Comparison of ENCODE assay signal across 1 cellular context in the genomic region with DNA sequence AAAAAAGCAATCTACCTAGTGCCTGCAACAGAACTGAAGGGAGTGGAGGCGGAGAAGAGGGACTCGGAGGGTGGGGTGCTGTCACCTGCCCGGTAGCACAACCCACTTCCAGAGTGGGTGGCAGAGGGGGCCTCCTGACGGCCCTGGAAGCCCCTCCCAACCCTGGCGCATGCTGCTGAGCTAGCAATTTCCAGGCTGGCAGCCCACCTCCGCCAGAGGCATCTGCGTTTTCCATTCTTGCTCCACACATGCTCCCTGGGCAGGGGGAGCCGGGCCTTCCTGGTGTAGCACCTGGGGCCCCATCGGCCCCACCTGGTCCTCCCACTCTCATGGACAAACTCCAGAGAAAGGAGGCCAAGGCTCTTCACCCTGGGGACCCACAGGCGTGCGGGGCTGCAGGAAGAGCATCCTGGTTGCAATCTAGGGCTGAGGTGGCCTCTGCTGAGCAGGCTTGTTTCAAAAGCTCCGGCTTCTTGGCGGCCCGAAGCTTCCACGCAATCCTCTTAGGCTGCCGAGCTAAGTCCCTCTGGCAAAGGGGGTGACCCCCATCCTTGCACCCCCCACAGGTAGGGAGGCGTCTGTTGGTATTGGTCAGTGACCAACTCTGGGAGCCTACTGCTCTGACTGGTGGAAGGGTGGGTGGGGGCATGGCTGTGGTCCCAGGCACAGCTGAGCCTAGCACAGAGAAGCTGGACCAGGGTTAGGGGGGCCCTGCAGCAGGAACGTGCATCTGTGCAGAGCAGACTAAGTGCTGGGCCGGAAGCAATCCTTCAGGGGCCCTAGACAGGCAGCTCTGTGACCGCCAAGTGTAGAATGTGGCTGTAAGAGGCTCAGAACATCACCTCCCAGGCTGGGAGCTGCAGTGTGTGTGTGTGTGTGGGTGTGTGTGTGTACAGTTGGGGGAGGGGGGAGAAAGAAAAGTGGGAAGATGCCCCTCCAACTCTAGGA.
A peak's percentile ranks its signal among the peaks of the same experiment; 100 is the strongest.
TF ChIP-seq lines count a peak whose summit lies in the region.

No MANE protein-coding gene starts in this region.

TF ChIP-seq in HepG2, 621 proteins besides CTCF, POLR2A, EP300 and RAD21 (continued from another document):
- TF ChIP-seq, protein P1, sequence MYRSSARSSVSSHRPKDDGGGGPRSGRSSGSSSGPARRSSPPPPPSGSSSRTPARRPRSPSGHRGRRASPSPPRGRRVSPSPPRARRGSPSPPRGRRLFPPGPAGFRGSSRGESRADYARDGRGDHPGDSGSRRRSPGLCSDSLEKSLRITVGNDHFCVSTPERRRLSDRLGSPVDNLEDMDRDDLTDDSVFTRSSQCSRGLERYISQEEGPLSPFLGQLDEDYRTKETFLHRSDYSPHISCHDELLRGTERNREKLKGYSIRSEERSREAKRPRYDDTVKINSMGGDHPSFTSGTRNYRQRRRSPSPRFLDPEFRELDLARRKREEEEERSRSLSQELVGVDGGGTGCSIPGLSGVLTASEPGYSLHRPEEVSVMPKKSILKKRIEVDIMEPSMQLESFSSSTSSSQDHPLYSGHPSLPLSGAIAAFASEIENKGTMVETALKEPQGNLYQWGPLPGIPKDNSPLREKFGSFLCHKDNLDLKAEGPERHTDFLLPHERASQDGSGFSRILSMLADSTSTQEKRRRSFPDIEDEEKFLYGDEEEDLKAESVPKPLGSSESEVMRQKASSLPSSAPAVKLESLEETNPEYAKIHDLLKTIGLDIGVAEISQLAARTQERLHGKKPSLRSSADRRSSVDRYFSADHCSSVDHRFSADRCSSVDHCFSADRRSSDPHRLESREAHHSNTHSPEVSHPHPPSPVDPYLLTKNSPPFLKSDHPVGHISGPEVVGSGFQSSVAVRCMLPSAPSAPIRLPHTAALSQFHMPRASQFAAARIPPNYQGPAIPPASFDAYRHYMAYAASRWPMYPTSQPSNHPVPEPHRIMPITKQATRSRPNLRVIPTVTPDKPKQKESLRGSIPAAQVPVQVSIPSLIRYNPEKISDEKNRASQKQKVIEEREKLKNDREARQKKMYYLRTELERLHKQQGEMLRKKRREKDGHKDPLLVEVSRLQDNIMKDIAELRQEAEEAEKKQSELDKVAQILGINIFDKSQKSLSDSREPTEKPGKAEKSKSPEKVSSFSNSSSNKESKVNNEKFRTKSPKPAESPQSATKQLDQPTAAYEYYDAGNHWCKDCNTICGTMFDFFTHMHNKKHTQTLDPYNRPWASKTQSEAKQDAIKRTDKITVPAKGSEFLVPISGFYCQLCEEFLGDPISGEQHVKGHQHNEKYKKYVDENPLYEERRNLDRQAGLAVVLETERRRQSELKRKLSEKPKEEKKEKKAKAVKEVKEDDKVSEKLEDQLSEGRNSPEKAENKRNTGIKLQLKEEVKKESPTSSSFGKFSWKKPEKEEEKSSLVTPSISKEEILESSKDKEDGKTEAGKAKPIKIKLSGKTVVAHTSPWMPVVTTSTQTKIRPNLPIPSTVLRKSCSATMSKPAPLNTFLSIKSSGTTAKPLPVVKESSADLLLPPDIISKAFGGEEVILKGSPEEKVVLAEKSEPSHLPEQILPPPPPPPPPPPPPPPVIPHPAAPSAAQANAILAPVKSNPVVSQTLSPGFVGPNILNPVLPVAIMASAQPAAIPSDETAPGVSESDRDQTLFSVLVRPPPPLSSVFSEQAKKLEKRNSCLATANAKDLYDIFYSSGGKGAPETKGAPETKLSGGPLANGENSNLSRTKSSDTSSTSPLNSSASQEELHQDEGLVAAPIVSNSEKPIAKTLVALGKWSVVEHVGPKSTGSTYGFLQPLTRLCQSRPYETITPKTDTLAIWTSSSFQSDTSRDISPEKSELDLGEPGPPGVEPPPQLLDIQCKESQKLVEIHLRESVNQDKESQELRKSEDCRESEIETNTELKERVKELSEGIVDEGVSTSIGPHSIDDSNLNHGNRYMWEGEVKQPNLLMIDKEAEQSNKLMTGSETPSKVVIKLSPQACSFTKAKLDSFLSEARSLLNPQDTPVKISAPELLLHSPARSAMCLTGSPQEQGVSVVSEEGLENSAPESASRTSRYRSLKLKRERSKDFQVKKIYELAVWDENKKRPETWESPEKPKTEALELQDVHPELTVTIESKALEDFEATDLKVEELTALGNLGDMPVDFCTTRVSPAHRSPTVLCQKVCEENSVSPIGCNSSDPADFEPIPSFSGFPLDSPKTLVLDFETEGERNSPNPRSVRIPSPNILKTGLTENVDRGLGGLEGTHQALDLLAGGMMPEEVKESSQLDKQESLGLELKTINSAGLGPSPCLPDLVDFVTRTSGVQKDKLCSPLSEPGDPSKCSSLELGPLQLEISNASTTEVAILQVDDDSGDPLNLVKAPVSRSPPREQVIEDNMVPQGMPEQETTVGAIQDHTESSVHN (CRISPR knock-in tag; IDR thresholded peaks at IDR 0.05): no peak
- TF ChIP-seq ZNF143 (CRISPR knock-in tag; IDR thresholded peaks at IDR 0.05) (0 out of 2 replicates have a peak, but pooled peaks have one; percentile 12), ZIK1 (CRISPR knock-in tag; IDR thresholded peaks at IDR 0.05; ENCODE audit: borderline replicate concordance, low read depth) (no peak), HDAC2 (CRISPR knock-in tag; IDR thresholded peaks at IDR 0.05) (no peak), AKAP8 (CRISPR knock-in tag; IDR thresholded peaks at IDR 0.05) (peak; percentile 63; the same call in 1 of the 2 replicates), GABPB1 (CRISPR knock-in tag; IDR thresholded peaks at IDR 0.05) (peak; percentile 32; the same call in 1 of the 2 replicates), MAFF (IDR thresholded peaks at IDR 0.05; ENCODE audit: low read depth, low read length) (peak; percentile 55; the same call in 1 of the 2 replicates), ZSCAN30 (CRISPR knock-in tag; IDR thresholded peaks at IDR 0.05) (no peak), RBFOX2 (IDR thresholded peaks at IDR 0.05; ENCODE audit: low read depth, low read length) (peak; percentile 69), NFE2L1 (CRISPR knock-in tag; IDR thresholded peaks at IDR 0.05; ENCODE audit: borderline replicate concordance) (no peak), MIER3 (CRISPR knock-in tag; IDR thresholded peaks at IDR 0.05; ENCODE audit: borderline replicate concordance) (no peak), KLF9 (CRISPR knock-in tag; IDR thresholded peaks at IDR 0.05; ENCODE audit: low read depth) (no peak), ZNF724P (CRISPR knock-in tag; IDR thresholded peaks at IDR 0.05; ENCODE audit: borderline replicate concordance) (0 out of 2 replicates have a peak, but pooled peaks have one; percentile 24), KMT2A (CRISPR knock-in tag; IDR thresholded peaks at IDR 0.05) (0 out of 2 replicates have a peak, but pooled peaks have one; percentile 5), HIVEP1 (CRISPR knock-in tag; IDR thresholded peaks at IDR 0.05) (peak; percentile 44; the same call in 1 of the 2 replicates), ZNF670 (CRISPR knock-in tag; IDR thresholded peaks at IDR 0.05; ENCODE audit: borderline replicate concordance) (no peak), MXD4 (CRISPR knock-in tag; IDR thresholded peaks at IDR 0.05) (no peak)
- TF ChIP-seq, protein P2, sequence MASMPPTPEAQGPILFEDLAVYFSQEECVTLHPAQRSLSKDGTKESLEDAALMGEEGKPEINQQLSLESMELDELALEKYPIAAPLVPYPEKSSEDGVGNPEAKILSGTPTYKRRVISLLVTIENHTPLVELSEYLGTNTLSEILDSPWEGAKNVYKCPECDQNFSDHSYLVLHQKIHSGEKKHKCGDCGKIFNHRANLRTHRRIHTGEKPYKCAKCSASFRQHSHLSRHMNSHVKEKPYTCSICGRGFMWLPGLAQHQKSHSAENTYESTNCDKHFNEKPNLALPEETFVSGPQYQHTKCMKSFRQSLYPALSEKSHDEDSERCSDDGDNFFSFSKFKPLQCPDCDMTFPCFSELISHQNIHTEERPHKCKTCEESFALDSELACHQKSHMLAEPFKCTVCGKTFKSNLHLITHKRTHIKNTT (CRISPR knock-in tag; IDR thresholded peaks at IDR 0.05): no peak
- TF ChIP-seq, protein P3, sequence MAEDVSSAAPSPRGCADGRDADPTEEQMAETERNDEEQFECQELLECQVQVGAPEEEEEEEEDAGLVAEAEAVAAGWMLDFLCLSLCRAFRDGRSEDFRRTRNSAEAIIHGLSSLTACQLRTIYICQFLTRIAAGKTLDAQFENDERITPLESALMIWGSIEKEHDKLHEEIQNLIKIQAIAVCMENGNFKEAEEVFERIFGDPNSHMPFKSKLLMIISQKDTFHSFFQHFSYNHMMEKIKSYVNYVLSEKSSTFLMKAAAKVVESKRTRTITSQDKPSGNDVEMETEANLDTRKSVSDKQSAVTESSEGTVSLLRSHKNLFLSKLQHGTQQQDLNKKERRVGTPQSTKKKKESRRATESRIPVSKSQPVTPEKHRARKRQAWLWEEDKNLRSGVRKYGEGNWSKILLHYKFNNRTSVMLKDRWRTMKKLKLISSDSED (CRISPR knock-in tag; IDR thresholded peaks at IDR 0.05): no peak
- TF ChIP-seq, protein P4, sequence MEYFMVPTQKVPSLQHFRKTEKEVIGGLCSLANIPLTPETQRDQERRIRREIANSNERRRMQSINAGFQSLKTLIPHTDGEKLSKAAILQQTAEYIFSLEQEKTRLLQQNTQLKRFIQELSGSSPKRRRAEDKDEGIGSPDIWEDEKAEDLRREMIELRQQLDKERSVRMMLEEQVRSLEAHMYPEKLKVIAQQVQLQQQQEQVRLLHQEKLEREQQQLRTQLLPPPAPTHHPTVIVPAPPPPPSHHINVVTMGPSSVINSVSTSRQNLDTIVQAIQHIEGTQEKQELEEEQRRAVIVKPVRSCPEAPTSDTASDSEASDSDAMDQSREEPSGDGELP (IDR thresholded peaks at IDR 0.05; ENCODE audit: borderline replicate concordance, low read depth): peak; percentile 41; the same call in 1 of the 2 replicates
- TF ChIP-seq, protein P5, sequence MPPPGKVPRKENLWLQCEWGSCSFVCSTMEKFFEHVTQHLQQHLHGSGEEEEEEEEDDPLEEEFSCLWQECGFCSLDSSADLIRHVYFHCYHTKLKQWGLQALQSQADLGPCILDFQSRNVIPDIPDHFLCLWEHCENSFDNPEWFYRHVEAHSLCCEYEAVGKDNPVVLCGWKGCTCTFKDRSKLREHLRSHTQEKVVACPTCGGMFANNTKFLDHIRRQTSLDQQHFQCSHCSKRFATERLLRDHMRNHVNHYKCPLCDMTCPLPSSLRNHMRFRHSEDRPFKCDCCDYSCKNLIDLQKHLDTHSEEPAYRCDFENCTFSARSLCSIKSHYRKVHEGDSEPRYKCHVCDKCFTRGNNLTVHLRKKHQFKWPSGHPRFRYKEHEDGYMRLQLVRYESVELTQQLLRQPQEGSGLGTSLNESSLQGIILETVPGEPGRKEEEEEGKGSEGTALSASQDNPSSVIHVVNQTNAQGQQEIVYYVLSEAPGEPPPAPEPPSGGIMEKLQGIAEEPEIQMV (CRISPR knock-in tag; IDR thresholded peaks at IDR 0.05; ENCODE audit: low read depth): no peak
- TF ChIP-seq, protein P6, sequence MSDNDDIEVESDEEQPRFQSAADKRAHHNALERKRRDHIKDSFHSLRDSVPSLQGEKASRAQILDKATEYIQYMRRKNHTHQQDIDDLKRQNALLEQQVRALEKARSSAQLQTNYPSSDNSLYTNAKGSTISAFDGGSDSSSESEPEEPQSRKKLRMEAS (IDR thresholded peaks at IDR 0.05): peak; percentile 8; the same call in 1 of the 2 replicates
